ENCODE assay signal across 19 cellular contexts in genomic region chr5:60495644-60496520, GRCh38.
DNase-seq lines count a peak whose midpoint lies in the region; ATAC-seq, FAIRE-seq and TF ChIP-seq lines count a peak whose summit lies in the region.
"Had no signal": no experiment of that assay in that cellular context is flagged by ENCODE, and none has a peak within 500 bp of the region (broad histone marks: within the 10 kb centered on the region; RNA-seq: fewer than 3 reads in every experiment).

No MANE protein-coding gene starts in this region.

- H3F3A ChIP-seq in PC-3 (ENCODE audit: low read length, unreplicated experiment), result no peaks in the 10 kb centered on the region

- H3K36me3 ChIP-seq in PC-3 (ENCODE audit: low read depth, low read length), result no peaks in the 10 kb centered on the region
- H3K36me3 ChIP-seq: esophagus muscularis mucosa had no signal

- no peaks in the 10 kb centered on the region for H3K9me2 ChIP-seq in PC-3 (replicated peaks; ENCODE audit: low read length)

- H3K9ac ChIP-seq in PC-3 (ENCODE audit: low read length), result no peak overlapping the region

- TF ChIP-seq POLR2A in GM12891 (IDR thresholded peaks at IDR 0.05; ENCODE audit: low read depth, low read length), result no peak

- no peak overlapping the region for H3K4me3 Mint-ChIP-seq in stimulated activated memory B cell treated with anti-CD40 and anti-IgM and Interleukin-4, amounts not matched to agents 10 μg/mL and 1 μg/mL and 100 μg/mL, for 72 hours
- H3K4me3 Mint-ChIP-seq: brain had no signal

- H3K27me3 ChIP-seq in PC-3 (ENCODE audit: low read length), result no peaks in the 10 kb centered on the region
- H3K27me3 ChIP-seq: esophagus muscularis mucosa had no signal

- H3K79me2 ChIP-seq in PC-3 (ENCODE audit: low read length), result no peaks in the 10 kb centered on the region

- peak; percentile 24; the same call in 1 of the 2 replicates for ATAC-seq in PC-3
- no peak for ATAC-seq in stimulated activated memory B cell treated with anti-CD40 and anti-IgM and Interleukin-4, amounts not matched to agents 10 μg/mL and 1 μg/mL and 100 μg/mL, for 72 hours

- H3K4me1 Mint-ChIP-seq in stimulated activated memory B cell treated with anti-CD40 and anti-IgM and Interleukin-4, amounts not matched to agents 10 μg/mL and 1 μg/mL and 100 μg/mL, for 72 hours, result peaks cover 32% of the 10 kb centered on the region
- H3K4me1 Mint-ChIP-seq: brain had no signal

- CTCF ChIA-PET in PC-3 (lab: Charles Lee), result no interaction called here

- H3K9me3 Mint-ChIP-seq in stimulated activated memory B cell treated with anti-CD40 and anti-IgM and Interleukin-4, amounts not matched to agents 10 μg/mL and 1 μg/mL and 100 μg/mL, for 72 hours, result no peaks in the 10 kb centered on the region
- H3K9me3 Mint-ChIP-seq: brain had no signal

- H3K4me2 ChIP-seq in PC-3 (ENCODE audit: low read length), result no peak overlapping the region

- intact Hi-C loops in PC-3 (cut with micrococcal nuclease), result no loop called here

- H3K27me3 Mint-ChIP-seq in stimulated activated memory B cell treated with anti-CD40 and anti-IgM and Interleukin-4, amounts not matched to agents 10 μg/mL and 1 μg/mL and 100 μg/mL, for 72 hours, result no peaks in the 10 kb centered on the region

- peak overlapping the region; percentile 48 for H3K27ac ChIP-seq in PC-3 (ENCODE audit: low read length)
- H3K27ac ChIP-seq: esophagus muscularis mucosa had no signal

- no peak for TF ChIP-seq CTCF in PC-3 (conservative IDR thresholded peaks at IDR 0.05; ENCODE audit: low read depth, low read length)

- no peak overlapping the region for H3K4me3 ChIP-seq in PC-3 (ENCODE audit: low read length)
- H3K4me3 ChIP-seq: esophagus muscularis mucosa had no signal

- peak overlapping the region; percentile 7 for H3K27ac Mint-ChIP-seq in stimulated activated memory B cell treated with anti-CD40 and anti-IgM and Interleukin-4, amounts not matched to agents 10 μg/mL and 1 μg/mL and 100 μg/mL, for 72 hours

- peak; percentile 45 for FAIRE-seq in GM12891 (lab: Jason Lieb, UNC)
- FAIRE-seq: D721Med, H54 had no signal

- H3K4me1 ChIP-seq in PC-3 (ENCODE audit: insufficient read depth, low read length), result peaks cover 8% of the 10 kb centered on the region

- BruUV-seq in PC-3 (replicated peaks; lab: Mats Ljungman, UMichigan), result no TSS peak

- DNase-seq in GM12891 (ENCODE audit: insufficient read length, low spot score) (no peak), PC-3 (peak; percentile 49), foreskin melanocyte (peak; percentile 97), dedifferentiated amniotic fluid mesenchymal stem cell (ENCODE audit: extremely low spot score) (no peak), HPDE6-E6E7 (ENCODE audit: extremely low spot score) (no peak)
- DNase-seq in stimulated activated CD4-positive, alpha-beta T cell treated with anti-CD3 and anti-CD28 coated beads, Interleukin-2, amount 100 ng/mL, for 24 hours, result no peak
- DNase-seq: activated naive CD4-positive, alpha-beta T cell treated with anti-CD3 and anti-CD28 coated beads, Interleukin-2, amount 50 U/mL, for 16 hours; activated T-cell treated with anti-CD3 and anti-CD28 coated beads for 4 hours; AML-193; mesendoderm; MV-4-11; NCI-H2029; retina; RPMI8226 had no signal

- no peaks in the 10 kb centered on the region for H4K20me1 ChIP-seq in PC-3 (ENCODE audit: low read length)

- POLR2A ChIA-PET in PC-3 (lab: Charles Lee; ENCODE audit: unreplicated experiment), result no interaction called here

- no peaks in the 10 kb centered on the region for H3K9me3 ChIP-seq in PC-3 (ENCODE audit: low read length)
- H3K9me3 ChIP-seq: esophagus muscularis mucosa had no signal

- H2AFZ ChIP-seq in PC-3 (ENCODE audit: low read length), result no peak overlapping the region

- H3K36me3 Mint-ChIP-seq in stimulated activated memory B cell treated with anti-CD40 and anti-IgM and Interleukin-4, amounts not matched to agents 10 μg/mL and 1 μg/mL and 100 μg/mL, for 72 hours, result no peaks in the 10 kb centered on the region
- H3K36me3 Mint-ChIP-seq: brain had no signal

TF ChIP-seq in GM12891, 5 proteins besides CTCF, POLR2A, EP300 and RAD21:
- TF ChIP-seq POU2F2 (IDR thresholded peaks at IDR 0.05; ENCODE audit: low read depth, low read length) (no peak), POLR2AphosphoS5 (IDR thresholded peaks at IDR 0.05; ENCODE audit: low read depth, low read length) (no peak), SPI1 (IDR thresholded peaks at IDR 0.05; ENCODE audit: low read depth, low read length) (no peak), TAF1 (IDR thresholded peaks at IDR 0.05; ENCODE audit: low read depth, low read length) (no peak), PAX5 (IDR thresholded peaks at IDR 0.05; ENCODE audit: insufficient read depth, low read length, severe bottlenecking) (no peak)

Comparison
In these comparisons a context has a peak if more than half of its experiments do, and no peak if none do; other contexts are left out.
1. DNase-seq: peak in PC-3 (single experiment) and foreskin melanocyte (single experiment); none in GM12891 (single experiment), dedifferentiated amniotic fluid mesenchymal stem cell (single experiment), stimulated activated CD4-positive, alpha-beta T cell treated with anti-CD3 and anti-CD28 coated beads, Interleukin-2, amount 100 ng/mL, for 24 hours (0 of 2) and HPDE6-E6E7 (single experiment).